8 cellular contexts compared by ENCODE assay signal in genomic region chr19:44207126-44207803, GRCh38. TPM values are rescaled to one million over a fixed set of nuclear protein-coding genes. Genes with fewer than 3 reads are reported as not detected.
DNase-seq lines count a peak whose midpoint lies in the region; ATAC-seq and TF ChIP-seq lines count a peak whose summit lies in the region.

No MANE protein-coding gene starts in this region.

- peak overlapping the region; percentile 79 to 83 for H3K9ac ChIP-seq in duodenal mucosa (ENCODE audit: low read depth in 1 of 2, low read length in 2 of 2)

- H3K27me3 ChIP-seq in duodenal mucosa (ENCODE audit: control insufficient read depth in 1 of 2, insufficient read depth in 2 of 2, low read length in 2 of 2) (no peaks in the 10 kb centered on the region), right lobe of liver (no peaks in the 10 kb centered on the region)

- DNase-seq in AG20443 (ENCODE audit: low spot score) (peak; percentile 94), NCI-H526 (lab: John Stamatoyannopoulos, UW) (peak; percentile 90 to 95), right lobe of liver (peak; percentile 86 to 93 (median 91))
- peak; percentile 84 for DNase-seq in activated CD8-positive, alpha-beta T cell treated with anti-CD3 and anti-CD28 coated beads for 36 hours
- peak; percentile 86 for DNase-seq in stimulated activated CD4-positive, alpha-beta T cell treated with anti-CD3 and anti-CD28 coated beads, Interleukin-4, amount 100 ng/mL, for 24 hours

- H3K4me3 Mint-ChIP-seq in activated CD8-positive, alpha-beta T cell treated with anti-CD3 and anti-CD28 coated beads for 36 hours = peak overlapping the region; percentile 84

- CTCF ChIA-PET in activated CD8-positive, alpha-beta T cell treated with anti-CD3 and anti-CD28 coated beads for 36 hours (lab: Charles Lee) = interaction anchor here (0.9 to 1.2 kb wide), 2 partner anchors 10 to 43 kb away, joined by 3 to 4 read pairs; no protein-coding TSS in a partner anchor

- H3K36me3 Mint-ChIP-seq in activated CD8-positive, alpha-beta T cell treated with anti-CD3 and anti-CD28 coated beads for 36 hours (ENCODE audit: low read depth) = peaks cover 10% of the 10 kb centered on the region

- peak overlapping the region; percentile 53 for H3K27ac ChIP-seq in duodenal mucosa (ENCODE audit: low read depth, low read length)
- peak overlapping the region; percentile 68 to 69 (median 68) for H3K27ac ChIP-seq in right lobe of liver

- H3K4me1 ChIP-seq in duodenal mucosa (ENCODE audit: control insufficient read depth in 1 of 2, insufficient read depth in 2 of 2, low read length in 2 of 2) (peaks cover 0 to 7% of the 10 kb centered on the region in 2 donors), right lobe of liver (no peaks in the 10 kb centered on the region)

- ATAC-seq in HG03432 (IDR thresholded peaks at IDR 0.05; ENCODE audit: unreplicated experiment) = peak; percentile 89
- ATAC-seq in activated CD8-positive, alpha-beta T cell treated with anti-CD3 and anti-CD28 coated beads for 36 hours = peak; percentile 94
- ATAC-seq in right lobe of liver = peak; percentile 96 to 99 (median 97)

- H3K4me3 ChIP-seq in duodenal mucosa (ENCODE audit: low read depth in 1 of 2, low read length in 2 of 2) = peak overlapping the region; percentile 88 to 92
- peak overlapping the region; percentile 64 to 74 (median 71) for H3K4me3 ChIP-seq in right lobe of liver

- intact Hi-C loops in activated CD8-positive, alpha-beta T cell treated with anti-CD3 and anti-CD28 coated beads for 36 hours (cut with micrococcal nuclease) = no loop called here
- intact Hi-C loops in right lobe of liver (cut with DNase I) = no loop called here

- WGBS in right lobe of liver (ENCODE audit: insufficient coverage, low coverage, low lambda C conversion rate, missing lambda C conversion rate) = 3% methylated on average over 23 of the region's 26 CpGs

- POLR2A ChIA-PET in activated CD8-positive, alpha-beta T cell treated with anti-CD3 and anti-CD28 coated beads for 36 hours (lab: Charles Lee) = interaction anchor here (0.8 kb wide), 1 partner anchor 9 kb away, joined by 4 read pairs; no protein-coding TSS in a partner anchor

- peaks cover 2% of the 10 kb centered on the region for H3K27me3 Mint-ChIP-seq in activated CD8-positive, alpha-beta T cell treated with anti-CD3 and anti-CD28 coated beads for 36 hours

- peak overlapping the region; percentile 92 for H3K27ac Mint-ChIP-seq in activated CD8-positive, alpha-beta T cell treated with anti-CD3 and anti-CD28 coated beads for 36 hours

- TF ChIP-seq POLR2A in GM19099 (IDR thresholded peaks at IDR 0.05; ENCODE audit: extremely low read depth, insufficient read length, low read depth) = peak; percentile 62
- TF ChIP-seq POLR2A in right lobe of liver (IDR thresholded peaks at IDR 0.05) = peak; percentile 15

- H3K4me1 Mint-ChIP-seq in activated CD8-positive, alpha-beta T cell treated with anti-CD3 and anti-CD28 coated beads for 36 hours (ENCODE audit: low read depth) = peaks cover 7% of the 10 kb centered on the region

- peaks cover 20% of the 10 kb centered on the region for H3K9me3 Mint-ChIP-seq in activated CD8-positive, alpha-beta T cell treated with anti-CD3 and anti-CD28 coated beads for 36 hours

- no peak for TF ChIP-seq CTCF in activated CD8-positive, alpha-beta T cell treated with anti-CD3 and anti-CD28 coated beads for 36 hours (IDR thresholded peaks at IDR 0.05)
- no peak for TF ChIP-seq CTCF in right lobe of liver (IDR thresholded peaks at IDR 0.05)

- no peaks in the 10 kb centered on the region for H3K36me3 ChIP-seq in duodenal mucosa (ENCODE audit: control insufficient read depth in 1 of 2, insufficient read depth in 2 of 2, low read length in 2 of 2)
- H3K36me3 ChIP-seq in right lobe of liver = no peaks in the 10 kb centered on the region

- H3K9me3 ChIP-seq in duodenal mucosa (ENCODE audit: control insufficient read depth in 1 of 2, low read length in 2 of 2) (peaks cover 3 to 7% of the 10 kb centered on the region in 2 donors), right lobe of liver (no peaks in the 10 kb centered on the region)

RNA-seq across cellular contexts. Expression of gene ZNF227, which starts 5.1 kb away (rescaled TPM):
- total RNA-seq in activated CD8-positive, alpha-beta T cell treated with anti-CD3 and anti-CD28 coated beads for 36 hours = 10 to 100 TPM; 17.7 to 18.5 TPM
- 1 to 10 TPM; 4.5 to 8.5 (median 6.8) TPM for total RNA-seq in right lobe of liver

RNA-seq across cellular contexts. Expression of gene ZNF226, which starts 42.4 kb away (rescaled TPM):
- 1 to 10 TPM; 5.9 to 6.7 TPM for total RNA-seq in activated CD8-positive, alpha-beta T cell treated with anti-CD3 and anti-CD28 coated beads for 36 hours
- 10 to 100 TPM in 1 of 6 experiments, 1 to 10 TPM in 5; 5.2 to 10.7 (median 8.1) TPM for total RNA-seq in right lobe of liver

RNA-seq across cellular contexts. Expression of gene ZNF233, which starts 52.4 kb away (rescaled TPM):
- under 1 TPM; 0.20 to 0.43 TPM for total RNA-seq in activated CD8-positive, alpha-beta T cell treated with anti-CD3 and anti-CD28 coated beads for 36 hours
- total RNA-seq in right lobe of liver = not detected

Comparison
In these comparisons a context has a peak if more than half of its experiments do, and no peak if none do; other contexts are left out.
1. Peak in every context shown above with its lines: DNase-seq, ATAC-seq, H3K4me3 ChIP-seq and H3K27ac ChIP-seq.